1 cellular context compared by ENCODE assay signal in genomic region chr21:17513214-17514123, GRCh38.
TF ChIP-seq lines count a peak whose summit lies in the region.

No MANE protein-coding gene starts in this region.

TF ChIP-seq in IMR-90, 13 proteins besides CTCF, POLR2A, EP300 and RAD21 (continued from another document):
- TF ChIP-seq ELK1 (IDR thresholded peaks at IDR 0.05; ENCODE audit: borderline replicate concordance, low read depth, low read length) (no peak), CHD1 (IDR thresholded peaks at IDR 0.05; ENCODE audit: low read depth, low read length) (no peak), RFX5 (IDR thresholded peaks at IDR 0.05; ENCODE audit: low read depth, low read length) (no peak), CEBPB (IDR thresholded peaks at IDR 0.05; ENCODE audit: low read depth, low read length) (no peak)
